Comparison of ENCODE assay signal across 14 cellular contexts in genomic region chr3:41162981-41163380, GRCh38. TPM values are rescaled to one million over a fixed set of nuclear protein-coding genes. Genes with fewer than 3 reads are reported as not detected.
A peak's percentile ranks its signal among the peaks of the same experiment; 100 is the strongest.
DNase-seq lines count a peak whose midpoint lies in the region; ATAC-seq, FAIRE-seq and TF ChIP-seq lines count a peak whose summit lies in the region.
"Had no signal": no experiment of that assay in that cellular context is flagged by ENCODE, and none has a peak within 500 bp of the region (broad histone marks: within the 10 kb centered on the region; RNA-seq: fewer than 3 reads in every experiment).

No MANE protein-coding gene starts in this region.

- in situ Hi-C loops in K562 (cut with MboI): no loop called here

- H3K27me3 ChIP-seq in K562 (ENCODE audit: control insufficient read depth in 2 of 2, insufficient read depth in 2 of 2, low read length in 2 of 2): peaks cover 0 to 3% of the 10 kb centered on the region in 2 experiments; a peak in 2 of 5 replicates

- H3K4me2 ChIP-seq in K562 (ENCODE audit: insufficient read depth, low read length): no peak overlapping the region
- H3K4me2 ChIP-seq: GM23338 had no signal

- H3K79me2 ChIP-seq in K562 (ENCODE audit: control insufficient read depth, insufficient read depth, low read length): no peaks in the 10 kb centered on the region

- H3K9me1 ChIP-seq in K562 (ENCODE audit: control insufficient read depth, insufficient read depth, low read length): no peaks in the 10 kb centered on the region

- H2AFZ ChIP-seq in K562 (ENCODE audit: low read depth, low read length): no peak overlapping the region
- H2AFZ ChIP-seq: GM23338 had no signal

- BruUV-seq in K562 (replicated peaks; lab: Mats Ljungman, UMichigan): no TSS peak

- ATAC-seq in K562 (no peak), left ventricle myocardium superior (no peak), HG02571 (IDR thresholded peaks at IDR 0.05; ENCODE audit: unreplicated experiment) (no peak)
- ATAC-seq: GM12878, GM23338 had no signal

- intact Hi-C loops in K562 (cut with micrococcal nuclease) (no loop called here), left ventricle myocardium superior (cut with micrococcal nuclease) (no loop called here)

- CTCF ChIA-PET in K562 (lab: Yijun Ruan, JAX; ENCODE audit: low intra/inter-chr PET ratio): no interaction called here

- 0% methylated on average over 1 of the region's 1 CpG for WGBS in K562 (ENCODE audit: insufficient coverage, low coverage, missing lambda C conversion rate)

- no peak overlapping the region for H3K27ac ChIP-seq in K562 (ENCODE audit: extremely low read depth, low read depth, low read length)
- H3K27ac ChIP-seq: 22Rv1 had no signal

- H3K9me3 ChIP-seq in K562 (replicated peaks; ENCODE audit: control insufficient read depth, insufficient read depth, low read depth, low read length): no peaks in the 10 kb centered on the region

- H3K4me1 ChIP-seq in K562 (replicated peaks in 1 of 2; ENCODE audit: control insufficient read depth in 2 of 2, insufficient read depth in 2 of 2, low read length in 2 of 2): no peaks in the 10 kb centered on the region

- no peak for TF ChIP-seq EP300 in K562 (IDR thresholded peaks at IDR 0.05; ENCODE audit: low read length)

- POLR2A ChIA-PET in K562 (lab: Yijun Ruan, JAX): no interaction called here

- no peaks in the 10 kb centered on the region for H4K20me1 ChIP-seq in K562 (replicated peaks; ENCODE audit: control insufficient read depth, insufficient read depth, low read length)

- no peak overlapping the region for H3K4me3 ChIP-seq in K562
- H3K4me3 ChIP-seq: GM12878, GM23338 had no signal

- no peak for TF ChIP-seq CTCF in K562 (IDR thresholded peaks at IDR 0.05 in 2 of 3, conservative IDR thresholded peaks at IDR 0.05 in 1 of 3; ENCODE audit: insufficient read depth in 2 of 3, low read depth in 1 of 3, low read length in 3 of 3)

- TF ChIP-seq RAD21 in K562 (CRISPR knock-in tag; conservative IDR thresholded peaks at IDR 0.05 in 1 of 2, IDR thresholded peaks at IDR 0.05 in 1 of 2): no peak

- no peak overlapping the region for H3K9ac ChIP-seq in K562 (ENCODE audit: insufficient read depth in 1 of 2, low read depth in 2 of 2, low read length in 2 of 2)

- TF ChIP-seq POLR2A in K562 (conservative IDR thresholded peaks at IDR 0.05): no peak

- FAIRE-seq in K562 (lab: Jason Lieb, UNC): no peak
- FAIRE-seq: GM12878, GM18507 had no signal

- no peaks in the 10 kb centered on the region for H3K36me3 ChIP-seq in K562 (ENCODE audit: control insufficient read depth, insufficient read depth, low read length)

- DNase-seq in DMS79 treated with DMSO at 0.1 percent for 48 hours (lab: John Stamatoyannopoulos, UW): peak; percentile 20
- no peak for DNase-seq in DMS79 (lab: John Stamatoyannopoulos, UW)
- no peak for DNase-seq in K562 (ENCODE audit: extremely low read depth in 1 of 4, low spot score in 3 of 4)
- peak; percentile 90 for DNase-seq in left kidney (ENCODE audit: low read depth, low spot score)
- no peak for DNase-seq in left ventricle myocardium superior
- DNase-seq in pons (ENCODE audit: low spot score): no peak
- DNase-seq: CD4-positive, CD25-positive, alpha-beta regulatory T cell; DMS53; H9 had no signal

TF ChIP-seq in K562, 482 proteins besides CTCF, POLR2A, EP300 and RAD21:
- TF ChIP-seq SPI1 (IDR thresholded peaks at IDR 0.05; ENCODE audit: borderline replicate concordance, low read depth, low read length): peak; percentile 28; the same call in 1 of the 2 replicates
- no peak for TF ChIP-seq BACH1 (tag; IDR thresholded peaks at IDR 0.05)
- no peak for TF ChIP-seq TCF7 (IDR thresholded peaks at IDR 0.05; ENCODE audit: borderline replicate concordance)
- TF ChIP-seq ZNF175 (CRISPR knock-in tag; IDR thresholded peaks at IDR 0.05; ENCODE audit: low read depth): no peak
- no peak for TF ChIP-seq STAT6 (CRISPR knock-in tag; IDR thresholded peaks at IDR 0.05)
- no peak for TF ChIP-seq SRSF9 (IDR thresholded peaks at IDR 0.05; ENCODE audit: borderline replicate concordance, low read depth, low read length)
- TF ChIP-seq HBP1 (CRISPR knock-in tag; IDR thresholded peaks at IDR 0.05): no peak
- no peak for TF ChIP-seq ELF4 (CRISPR knock-in tag; IDR thresholded peaks at IDR 0.05)

RNA-seq across cellular contexts. Expression of gene CTNNB1, which starts 36.3 kb away (rescaled TPM):
- total RNA-seq in K562 (2011; cell fraction: chromatin; rRNA removed; ENCODE audit: low replicate concordance): 283 TPM in 2 replicates
- total RNA-seq in K562 (2011; cell fraction: nucleolus; rRNA removed): 151 and 154 TPM in 2 replicates
- total RNA-seq in K562 (2011; cell fraction: nucleoplasm; rRNA removed): 151 and 175 TPM in 2 replicates
- total RNA-seq in K562 (2014; rRNA removed) (164 and 193 TPM in 2 replicates), K562 (2014; rRNA removed; fragmentation: Illumina TruSeq; extraction: Trizol) (154 and 156 TPM in 2 replicates), K562 (2015; rRNA removed; fragmentation: Illumina TruSeq; extraction: Trizol) (189 and 192 TPM in 2 replicates), K562 (2021) (153 and 158 TPM in 2 replicates), left ventricle myocardium superior (145 TPM)
- polyA plus RNA-seq in K562 (2011; rRNA removed) (193 and 203 TPM in 2 replicates), K562 (2014; fragmentation: Illumina TruSeq; extraction: Trizol) (154 and 159 TPM in 2 replicates), K562 (2014; fragmentation: Nextera tagmentation; extraction: Ambion mirVana) (10 to 100 TPM; 44.3 to 51.8 TPM), K562 (2014; rRNA removed) (100 and 126 TPM in 2 replicates)
- polyA plus RNA-seq in K562 (2011; cell fraction: cytosol; rRNA removed): 235 and 318 TPM in 2 replicates
- 311 and 383 TPM in 2 replicates for polyA plus RNA-seq in K562 (2011; cell fraction: nucleus; rRNA removed)
- polyA plus RNA-seq in K562 (2012): 111 and 162 TPM in 2 replicates
- polyA minus RNA-seq in K562 (2011; rRNA and poly(A)+ RNA removed): 822 and 1,105 TPM in 2 replicates
- 157 and 240 TPM in 2 replicates for polyA minus RNA-seq in K562 (2011; cell fraction: cytosol; rRNA and poly(A)+ RNA removed)
- polyA minus RNA-seq in K562 (2011; cell fraction: nucleus; rRNA and poly(A)+ RNA removed): 156 and 245 TPM in 2 replicates

Comparison
In these comparisons a context has a peak if more than half of its experiments do, and no peak if none do; other contexts are left out.
1. DNase-seq: peak in DMS79 treated with DMSO at 0.1 percent for 48 hours (single experiment) and left kidney (single experiment); none in DMS79 (single experiment), K562 (0 of 4), left ventricle myocardium superior (single experiment) and pons (single experiment).